ENCODE assay signal across 8 cellular contexts in genomic region chr14:30868736-30869135, GRCh38.
"Had no signal": no experiment of that assay in that cellular context is flagged by ENCODE, and none has a peak within 500 bp of the region (broad histone marks: within the 10 kb centered on the region; RNA-seq: fewer than 3 reads in every experiment).

No MANE protein-coding gene starts in this region.

- H3K4me3 ChIP-seq: GM12878 had no signal

- FAIRE-seq: G401.6, GM12878, GM12891, GM12892, GM18507, GM19239 had no signal

- ATAC-seq: GM12878 had no signal

- DNase-seq: GDM1, GF-D8 had no signal
